Comparison of ENCODE assay signal across 16 cellular contexts in genomic region chr3:124075758-124076157, GRCh38. TPM values are rescaled to one million over a fixed set of nuclear protein-coding genes. Genes with fewer than 3 reads are reported as not detected.
DNase-seq lines count a peak whose midpoint lies in the region; ATAC-seq and TF ChIP-seq lines count a peak whose summit lies in the region.
"Had no signal": no experiment of that assay in that cellular context is flagged by ENCODE, and none has a peak within 500 bp of the region (broad histone marks: within the 10 kb centered on the region; RNA-seq: fewer than 3 reads in every experiment).

No MANE protein-coding gene starts in this region.

- no peak overlapping the region for H3K9ac ChIP-seq in colonic mucosa (ENCODE audit: low read depth in 2 of 2, low read length in 2 of 2)
- H3K9ac ChIP-seq: KMS-11 had no signal

- H3K27ac ChIP-seq in ascending aorta (peak overlapping the region; percentile 23 to 68), colonic mucosa (no peak overlapping the region)
- H3K27ac ChIP-seq: C4-2B, KMS-11 had no signal

- TF ChIP-seq CTCF in BE2C (IDR thresholded peaks at IDR 0.05; ENCODE audit: low read depth, low read length) = no peak
- TF ChIP-seq CTCF in ascending aorta (IDR thresholded peaks at IDR 0.05) = no peak
- no peak for TF ChIP-seq CTCF in glutamatergic neuron (IDR thresholded peaks at IDR 0.05; ENCODE audit: partially characterized antibody, unreplicated experiment)
- no peak for TF ChIP-seq CTCF in colonic mucosa (IDR thresholded peaks at IDR 0.05)

- intact Hi-C loops in ascending aorta (cut with DNase I) = no loop called here
- intact Hi-C loops in colonic mucosa (cut with DNase I) = loop anchor here (5.0 kb wide), 1 partner anchor 58 kb away; no protein-coding TSS in a partner anchor

- no peak overlapping the region for H3K4me3 ChIP-seq in BE2C (ENCODE audit: low read depth, low read length)
- no peak overlapping the region for H3K4me3 ChIP-seq in ascending aorta
- no peak overlapping the region for H3K4me3 ChIP-seq in colonic mucosa

- no peaks in the 10 kb centered on the region for H3K36me3 Mint-ChIP-seq in glutamatergic neuron (ENCODE audit: unreplicated experiment)

- H3K4me1 Mint-ChIP-seq in glutamatergic neuron (ENCODE audit: low read depth, unreplicated experiment) = peaks cover 80% of the 10 kb centered on the region

- H3K27me3 Mint-ChIP-seq in glutamatergic neuron (ENCODE audit: unreplicated experiment) = peaks cover 13% of the 10 kb centered on the region

- H3K27me3 ChIP-seq in BE2C = no peaks in the 10 kb centered on the region
- H3K27me3 ChIP-seq in ascending aorta = no peaks in the 10 kb centered on the region
- H3K27me3 ChIP-seq in colonic mucosa = no peaks in the 10 kb centered on the region

- DNase-seq in BE2C (peak; percentile 30), GM04503 (ENCODE audit: low read depth) (peak; percentile 13), ascending aorta (ENCODE audit: low spot score in 2 of 2) (peak in 1 of 2 donors; percentile 69), glutamatergic neuron (no peak), colonic mucosa (no peak), A172 (ENCODE audit: low spot score) (no peak)
- DNase-seq: COR-L47, DMS153, NCI-H1092, NCI-H526 treated with DMSO at 0.1 percent for 48 hours, SIG-M5, SW 1271 had no signal

- H3K4me1 ChIP-seq in BE2C (peaks cover 8% of the 10 kb centered on the region), ascending aorta (peaks cover 12 to 40% of the 10 kb centered on the region in 2 donors), colonic mucosa (no peaks in the 10 kb centered on the region)

- H3K9me3 ChIP-seq in BE2C = no peaks in the 10 kb centered on the region
- no peaks in the 10 kb centered on the region for H3K9me3 ChIP-seq in ascending aorta
- no peaks in the 10 kb centered on the region for H3K9me3 ChIP-seq in colonic mucosa

- peak overlapping the region; percentile 3 for H3K4me3 Mint-ChIP-seq in glutamatergic neuron (ENCODE audit: unreplicated experiment)

- peak overlapping the region; percentile 35 for H3K27ac Mint-ChIP-seq in glutamatergic neuron (ENCODE audit: unreplicated experiment)

- H3K9me3 Mint-ChIP-seq in glutamatergic neuron (ENCODE audit: unreplicated experiment) = peaks cover 13% of the 10 kb centered on the region

- no peaks in the 10 kb centered on the region for H3K36me3 ChIP-seq in BE2C
- H3K36me3 ChIP-seq in ascending aorta = no peaks in the 10 kb centered on the region
- no peaks in the 10 kb centered on the region for H3K36me3 ChIP-seq in colonic mucosa

- ATAC-seq in GM19467 (IDR thresholded peaks at IDR 0.05; ENCODE audit: unreplicated experiment) (no peak), GM19324 (IDR thresholded peaks at IDR 0.05; ENCODE audit: low FRiP score, unreplicated experiment) (no peak)

RNA-seq across cellular contexts. Expression of gene KALRN, which starts 42.6 kb away (rescaled TPM):
- 19.9 TPM for polyA plus RNA-seq in BE2C (2012; ENCODE audit: insufficient read depth, insufficient read length, low read depth)
- total RNA-seq in ascending aorta (292 TPM), glutamatergic neuron (ENCODE audit: unreplicated experiment) (867 TPM), colonic mucosa (10 to 100 TPM; 50.0 to 74.8 TPM)
- 9.5 and 13.2 TPM in 2 replicates for total RNA-seq in A172 (2014; rRNA removed; shearing (Covaris generic))

Comparison
In these comparisons a context has a peak if more than half of its experiments do, and no peak if none do; other contexts are left out.
1. DNase-seq: peak in BE2C (single experiment) and GM04503 (single experiment); none in glutamatergic neuron (single experiment), colonic mucosa (single experiment) and A172 (single experiment).